ENCODE assay signal across 8 cellular contexts in genomic region chr9:136484153-136485048, GRCh38. TPM values are rescaled to one million over a fixed set of nuclear protein-coding genes. Genes with fewer than 3 reads are reported as not detected.
DNase-seq lines count a peak whose midpoint lies in the region; ATAC-seq and TF ChIP-seq lines count a peak whose summit lies in the region.

No MANE protein-coding gene starts in this region.

- H3K36me3 Mint-ChIP-seq in GM23338 (ENCODE audit: low read depth) (peaks cover 4% of the 10 kb centered on the region; the same call in 1 of the 3 replicates), osteocyte (ENCODE audit: unreplicated experiment) (no peaks in the 10 kb centered on the region)
- H3K36me3 Mint-ChIP-seq in T-helper 1 cell treated with Interleukin-12 subunit alpha and Interleukin-12 subunit beta and Interleukin-4 antibody, amounts not matched to agents 30 μg/mL and 1 μg/mL, for 36 hours (ENCODE audit: low read depth), result peaks cover 4% of the 10 kb centered on the region

- no peaks in the 10 kb centered on the region for H3K9me3 ChIP-seq in esophagus muscularis mucosa

- WGBS in esophagus muscularis mucosa, result 52% methylated on average over 22 of the region's 59 CpGs

- H3K4me1 Mint-ChIP-seq in GM23338 (peaks cover 13% of the 10 kb centered on the region), osteocyte (ENCODE audit: unreplicated experiment) (peaks cover 24% of the 10 kb centered on the region)
- H3K4me1 Mint-ChIP-seq in T-helper 1 cell treated with Interleukin-12 subunit alpha and Interleukin-12 subunit beta and Interleukin-4 antibody, amounts not matched to agents 30 μg/mL and 1 μg/mL, for 36 hours (ENCODE audit: low read depth), result peaks cover 18% of the 10 kb centered on the region

- H3K9me3 Mint-ChIP-seq in GM23338, result no peaks in the 10 kb centered on the region
- H3K9me3 Mint-ChIP-seq in T-helper 1 cell treated with Interleukin-12 subunit alpha and Interleukin-12 subunit beta and Interleukin-4 antibody, amounts not matched to agents 30 μg/mL and 1 μg/mL, for 36 hours, result no peaks in the 10 kb centered on the region
- no peaks in the 10 kb centered on the region for H3K9me3 Mint-ChIP-seq in osteocyte (ENCODE audit: unreplicated experiment)

- H3K27me3 Mint-ChIP-seq in GM23338 (ENCODE audit: insufficient read depth, low read depth, poor library complexity), result peaks cover 20% of the 10 kb centered on the region
- H3K27me3 Mint-ChIP-seq in T-helper 1 cell treated with Interleukin-12 subunit alpha and Interleukin-12 subunit beta and Interleukin-4 antibody, amounts not matched to agents 30 μg/mL and 1 μg/mL, for 36 hours (ENCODE audit: low read depth), result peaks cover 8% of the 10 kb centered on the region
- no peaks in the 10 kb centered on the region for H3K27me3 Mint-ChIP-seq in osteocyte (ENCODE audit: unreplicated experiment)

- no peak for TF ChIP-seq POLR2A in esophagus muscularis mucosa (IDR thresholded peaks at IDR 0.05; ENCODE audit: low read depth)

- H3F3A ChIP-seq in GM23338 (replicated peaks; ENCODE audit: low read depth), result 0 out of 2 replicates have a peak, but pooled peaks cover 13% of the 10 kb centered on the region

- no peaks in the 10 kb centered on the region for H3K9me2 ChIP-seq in GM23338 (ENCODE audit: insufficient read depth)

- DNase-seq in AG09309 (ENCODE audit: low read depth) (no peak), GM23338 (ENCODE audit: low spot score) (no peak), esophagus muscularis mucosa (ENCODE audit: extremely low spot score) (no peak), osteocyte (ENCODE audit: extremely low spot score, unreplicated experiment) (no peak), NAMALWA (ENCODE audit: low spot score) (no peak)

- no peak overlapping the region for H3K27ac Mint-ChIP-seq in GM23338
- no peak overlapping the region for H3K27ac Mint-ChIP-seq in T-helper 1 cell treated with Interleukin-12 subunit alpha and Interleukin-12 subunit beta and Interleukin-4 antibody, amounts not matched to agents 30 μg/mL and 1 μg/mL, for 36 hours
- H3K27ac Mint-ChIP-seq in osteocyte (ENCODE audit: unreplicated experiment), result peak overlapping the region; percentile 41

- H3K79me2 ChIP-seq in GM23338 (replicated peaks; ENCODE audit: insufficient read depth), result peaks cover 34% of the 10 kb centered on the region

- no peak overlapping the region for H2AFZ ChIP-seq in GM23338

- intact Hi-C loops in esophagus muscularis mucosa (cut with DNase I), result loop anchor here (5.0 to 10.0 kb wide), 2 partner anchors 43 to 210 kb away; no protein-coding TSS in a partner anchor

- H3K36me3 ChIP-seq in GM23338 (ENCODE audit: insufficient read depth), result no peaks in the 10 kb centered on the region; the same call in 1 of the 2 replicates
- peaks cover 0 to 10% (median 7%) of the 10 kb centered on the region in 4 donors for H3K36me3 ChIP-seq in esophagus muscularis mucosa

- ATAC-seq in GM23338 (no peak), GM21529 (IDR thresholded peaks at IDR 0.05; ENCODE audit: unreplicated experiment) (no peak), HG02571 (IDR thresholded peaks at IDR 0.05; ENCODE audit: unreplicated experiment) (no peak)

- H3K4me1 ChIP-seq in GM23338 (ENCODE audit: insufficient read depth) (peaks cover 9% of the 10 kb centered on the region), esophagus muscularis mucosa (peaks cover 28 to 53% (median 48%) of the 10 kb centered on the region in 4 donors)

- peaks cover 23% of the 10 kb centered on the region for H4K20me1 ChIP-seq in GM23338 (replicated peaks; ENCODE audit: insufficient read depth)

- H3K4me3 Mint-ChIP-seq in GM23338 (peak overlapping the region; percentile 66), osteocyte (ENCODE audit: unreplicated experiment) (peak overlapping the region; percentile 68)
- peak overlapping the region; percentile 56 for H3K4me3 Mint-ChIP-seq in T-helper 1 cell treated with Interleukin-12 subunit alpha and Interleukin-12 subunit beta and Interleukin-4 antibody, amounts not matched to agents 30 μg/mL and 1 μg/mL, for 36 hours

- H3K27ac ChIP-seq in GM23338 (ENCODE audit: low read depth) (no peak overlapping the region), esophagus muscularis mucosa (replicated peaks in 1 of 4) (peak overlapping the region; percentile 91 to 100 (median 98))

- H3K27me3 ChIP-seq in GM23338 (ENCODE audit: insufficient read depth) (no peaks in the 10 kb centered on the region), esophagus muscularis mucosa (no peaks in the 10 kb centered on the region)

- TF ChIP-seq CTCF in AG09309 (IDR thresholded peaks at IDR 0.05; ENCODE audit: control insufficient read depth, insufficient read depth, low read depth, low read length, missing control alignments) (no peak), GM23338 (conservative IDR thresholded peaks at IDR 0.05; ENCODE audit: low read depth in 2 of 2) (no peak), esophagus muscularis mucosa (IDR thresholded peaks at IDR 0.05) (no peak), osteocyte (IDR thresholded peaks at IDR 0.05) (no peak)

- peak overlapping the region; percentile 66 for H3K4me3 ChIP-seq in AG09309 (ENCODE audit: control insufficient read depth, low read depth, low read length)
- peak overlapping the region; percentile 88 for H3K4me3 ChIP-seq in GM23338
- peak overlapping the region; percentile 67 to 99 (median 81) for H3K4me3 ChIP-seq in esophagus muscularis mucosa

- TF ChIP-seq EP300 in esophagus muscularis mucosa (IDR thresholded peaks at IDR 0.05), result no peak

- H3K4me2 ChIP-seq in GM23338, result peak overlapping the region; percentile 94

TF ChIP-seq in GM23338, 12 proteins besides CTCF, POLR2A, EP300 and RAD21:
- TF ChIP-seq ETS1 (IDR thresholded peaks at IDR 0.05), result no peak
- no peak for TF ChIP-seq EZH2 (IDR thresholded peaks at IDR 0.05; ENCODE audit: low read depth, unreplicated experiment)
- TF ChIP-seq NANOG (IDR thresholded peaks at IDR 0.05; ENCODE audit: borderline replicate concordance), result no peak
- TF ChIP-seq EZH2phosphoT487 (IDR thresholded peaks at IDR 0.05; ENCODE audit: unreplicated experiment), result no peak
- no peak for TF ChIP-seq ZNF331 (CRISPR knock-in tag; IDR thresholded peaks at IDR 0.05; ENCODE audit: low read depth)
- TF ChIP-seq JUNB (IDR thresholded peaks at IDR 0.05; ENCODE audit: unreplicated experiment), result no peak

RNA-seq across cellular contexts. Expression of gene SEC16A, which starts 1.6 kb away (rescaled TPM):
- 54.3 and 59.2 TPM in 2 replicates for total RNA-seq in GM23338 (2014; rRNA removed; shearing (Covaris generic))
- 34.0 and 35.7 TPM in 2 replicates for polyA plus RNA-seq in GM23338 (2016; fragmentation: Nextera tagmentation; extraction: Ambion mirVana)
- 10 to 100 TPM; 43.2 to 62.3 (median 51.3) TPM for total RNA-seq in esophagus muscularis mucosa
- 85.0 and 88.5 TPM in 2 replicates for total RNA-seq in osteocyte

RNA-seq across cellular contexts. Expression of gene INPP5E, which starts 44.8 kb away (rescaled TPM):
- total RNA-seq in GM23338 (2014; rRNA removed; shearing (Covaris generic)), result 10.9 and 13.4 TPM in 2 replicates
- polyA plus RNA-seq in GM23338 (2016; fragmentation: Nextera tagmentation; extraction: Ambion mirVana), result 5.8 TPM in 2 replicates
- total RNA-seq in esophagus muscularis mucosa (10 to 100 TPM in 2 of 4 donors, 1 to 10 TPM in 2; 8.4 to 17.1 (median 12.5) TPM), osteocyte (16.0 and 16.7 TPM in 2 replicates)
